Comparison of ENCODE assay signal across 25 cellular contexts in genomic region chr15:22870865-22871264, GRCh38.
"Had no signal": no experiment of that assay in that cellular context is flagged by ENCODE, and none has a peak within 500 bp of the region (broad histone marks: within the 10 kb centered on the region; RNA-seq: fewer than 3 reads in every experiment).

No MANE protein-coding gene starts in this region.

- ATAC-seq: activated CD8-positive, alpha-beta T cell treated with anti-CD3 and anti-CD28 coated beads for 36 hours; left lung; lower lobe of right lung; right lobe of liver; T-cell had no signal

- H3K4me3 ChIP-seq: esophagus muscularis mucosa, left lung, lower lobe of right lung, mucosa of descending colon, right lobe of liver, suprapubic skin, tibial artery had no signal

- H3K27ac ChIP-seq: esophagus muscularis mucosa, left lung, lower lobe of right lung, neutrophil, right lobe of liver, suprapubic skin, tibial artery had no signal

- H3K4me3 Mint-ChIP-seq: activated B cell treated with CpG ODN at 0.5 μM for 24 hours; activated CD8-positive, alpha-beta T cell treated with anti-CD3 and anti-CD28 coated beads for 36 hours; activated naive CD8-positive, alpha-beta T cell treated with anti-CD3 and anti-CD28 coated beads for 36 hours; dendritic cell treated with granulocyte-macrophage colony-stimulating factor and Interleukin-4, amounts not matched to agents 40 ng/mL and 50 ng/mL, for 4 days; endodermal cell; nephron; T-cell had no signal

- H3K27ac Mint-ChIP-seq: activated B cell treated with CpG ODN at 0.5 μM for 24 hours; activated CD8-positive, alpha-beta T cell treated with anti-CD3 and anti-CD28 coated beads for 36 hours; activated naive CD8-positive, alpha-beta T cell treated with anti-CD3 and anti-CD28 coated beads for 36 hours; dendritic cell treated with granulocyte-macrophage colony-stimulating factor and Interleukin-4, amounts not matched to agents 40 ng/mL and 50 ng/mL, for 4 days; nephron had no signal

- H3K27me3 ChIP-seq: esophagus muscularis mucosa, left lung, neutrophil, right lobe of liver, suprapubic skin, tibial artery had no signal

- H3K9me3 Mint-ChIP-seq: activated B cell treated with CpG ODN at 0.5 μM for 24 hours; activated CD8-positive, alpha-beta T cell treated with anti-CD3 and anti-CD28 coated beads for 36 hours; activated naive CD8-positive, alpha-beta T cell treated with anti-CD3 and anti-CD28 coated beads for 36 hours; dendritic cell treated with granulocyte-macrophage colony-stimulating factor and Interleukin-4, amounts not matched to agents 40 ng/mL and 50 ng/mL, for 4 days; endodermal cell; T-cell had no signal

- H3K27me3 Mint-ChIP-seq: activated B cell treated with CpG ODN at 0.5 μM for 24 hours; activated CD8-positive, alpha-beta T cell treated with anti-CD3 and anti-CD28 coated beads for 36 hours; activated naive CD8-positive, alpha-beta T cell treated with anti-CD3 and anti-CD28 coated beads for 36 hours; dendritic cell treated with granulocyte-macrophage colony-stimulating factor and Interleukin-4, amounts not matched to agents 40 ng/mL and 50 ng/mL, for 4 days; T-cell had no signal

- H3K9me3 ChIP-seq: esophagus muscularis mucosa, left lung, lower lobe of right lung, mucosa of descending colon, neutrophil, right lobe of liver, suprapubic skin, tibial artery had no signal

- H3K4me1 ChIP-seq: left lung, lower lobe of right lung, right lobe of liver, suprapubic skin had no signal

- DNase-seq: activated B cell treated with CpG ODN at 0.5 μM for 24 hours; activated CD4-positive, alpha-beta T cell treated with anti-CD3 and anti-CD28 coated beads, Interleukin-2, amount 50 U/mL, for 1 hour; activated CD8-positive, alpha-beta T cell treated with anti-CD3 and anti-CD28 coated beads for 36 hours; activated effector memory CD4-positive, alpha-beta T cell treated with Interleukin-2 at 50 U/mL for 16 hours; activated naive CD4-positive, alpha-beta T cell treated with Interleukin-2 at 50 U/mL for 16 hours; activated naive CD8-positive, alpha-beta T cell treated with anti-CD3 and anti-CD28 coated beads for 36 hours; activated T-cell treated with anti-CD3 and anti-CD28 coated beads, Interleukin-2, amount 50 U/mL, for 48 hours; caudate nucleus; endodermal cell; foreskin melanocyte; kidney glomerular epithelial cell; left lung; lower lobe of right lung; mesendoderm; mucosa of descending colon; right lobe of liver; stimulated activated CD4-positive, alpha-beta T cell treated with anti-CD3 and anti-CD28 coated beads, Interleukin-12 subunit alpha, Interleukin-12 subunit beta, amount 100 ng/mL, for 4 hours; stimulated activated CD4-positive, alpha-beta T cell treated with anti-CD3 and anti-CD28 coated beads, Interleukin-4, amount 100 ng/mL, for 1 hour; T-cell; tibial artery had no signal

- H3K4me1 Mint-ChIP-seq: activated naive CD8-positive, alpha-beta T cell treated with anti-CD3 and anti-CD28 coated beads for 36 hours had no signal
